ENCODE assay signal across 27 cellular contexts in the genomic region with DNA sequence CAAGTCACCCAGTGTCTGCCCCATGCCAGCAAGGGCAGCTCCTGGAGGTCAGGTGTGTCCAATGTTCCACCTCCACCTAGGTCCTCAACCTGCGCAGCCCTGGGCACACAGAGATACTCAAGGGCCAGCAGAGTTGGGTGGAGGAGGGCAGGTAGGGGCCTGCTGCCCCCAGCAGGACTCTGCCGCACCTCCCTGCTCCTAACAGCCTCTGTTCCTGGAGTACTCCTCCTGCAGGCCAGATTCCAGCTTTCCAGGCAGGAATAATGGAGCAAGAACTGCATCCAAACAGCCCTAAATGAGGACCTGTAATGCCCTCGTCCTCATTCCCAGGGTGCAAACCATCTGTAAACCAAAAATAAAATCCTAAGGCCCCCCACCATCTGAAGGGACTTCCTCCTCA. TPM values are rescaled to one million over a fixed set of nuclear protein-coding genes. Genes with fewer than 3 reads are reported as not detected.
A peak's percentile ranks its signal among the peaks of the same experiment; 100 is the strongest.
DNase-seq lines count a peak whose midpoint lies in the region; ATAC-seq, FAIRE-seq and TF ChIP-seq lines count a peak whose summit lies in the region.
"Had no signal": no experiment of that assay in that cellular context is flagged by ENCODE, and none has a peak within 500 bp of the region (broad histone marks: within the 10 kb centered on the region; RNA-seq: fewer than 3 reads in every experiment).

No MANE protein-coding gene starts in this region.

- H3K4ac ChIP-seq in IMR-90 (ENCODE audit: low read depth, low read length) = no peak overlapping the region
- no peak overlapping the region for H3K4ac ChIP-seq in H1 (replicated peaks; ENCODE audit: insufficient read length, low read depth, low read length)

- TF ChIP-seq RAD21 in IMR-90 (IDR thresholded peaks at IDR 0.05; ENCODE audit: low read length) (0 out of 2 replicates have a peak, but pooled peaks have one; percentile 4), H1 (IDR thresholded peaks at IDR 0.05 in 1 of 2, conservative IDR thresholded peaks at IDR 0.05 in 1 of 2; ENCODE audit: low read depth in 2 of 2, low read length in 2 of 2) (peak; percentile 37 to 53)

- intact Hi-C loops in Caco-2 (cut with micrococcal nuclease; ENCODE audit: unreplicated experiment) (loop anchor here (1.0 to 5.0 kb wide), 5 partner anchors 22 to 347 kb away; a partner anchor contains a TSS), IMR-90 (cut with micrococcal nuclease) (loop anchor here (1.0 to 5.0 kb wide), 5 partner anchors 45 to 347 kb away; a partner anchor contains a TSS), breast epithelium (cut with DNase I; ENCODE audit: low total_unique reads) (no loop called here)

- H3K9ac ChIP-seq in IMR-90 (ENCODE audit: low read depth, low read length) (no peak overlapping the region), H1 (replicated peaks in 1 of 4; ENCODE audit: extremely low read depth in 1 of 4, low read depth in 3 of 4, low read length in 3 of 4) (no peak overlapping the region), mucosa of rectum (ENCODE audit: low read depth in 1 of 2, low read length in 2 of 2) (peak overlapping the region; percentile 41 to 63)

- H4K91ac ChIP-seq in IMR-90 (ENCODE audit: insufficient read depth, low read depth, low read length) = no peak overlapping the region
- H4K91ac ChIP-seq in H1 (replicated peaks; ENCODE audit: insufficient read length, low read length) = no peak overlapping the region

- H3K4me3 ChIP-seq in Caco-2 (ENCODE audit: low read depth, low read length) (no peak overlapping the region), IMR-90 (ENCODE audit: insufficient read depth, low read depth, low read length) (no peak overlapping the region), H1 (ENCODE audit: extremely low read depth in 1 of 4, insufficient read depth in 2 of 4, low read depth in 3 of 4, low read length in 4 of 4) (no peak overlapping the region), mucosa of rectum (ENCODE audit: low read length in 2 of 2) (no peak overlapping the region), breast epithelium (no peak overlapping the region)
- no peak overlapping the region for H3K4me3 ChIP-seq in CD8-positive, alpha-beta memory T cell (ENCODE audit: low read length)
- H3K4me3 ChIP-seq: psoas muscle, SJSA1, skin epidermis, suprapubic skin, vagina had no signal

- no peak for ATAC-seq in IMR-90 (ENCODE audit: low read depth)
- ATAC-seq in GM19452 (IDR thresholded peaks at IDR 0.05; ENCODE audit: unreplicated experiment) = no peak
- ATAC-seq: activated CD8-positive, alpha-beta memory T cell treated with anti-CD3 and anti-CD28 coated beads, Interleukin-2, amount 10 ng/mL, durations not matched to agents 7 days and 5 days; effector memory CD8-positive, alpha-beta T cell had no signal

- DNase-seq in Caco-2 = no peak
- DNase-seq in IMR-90 = no peak
- DNase-seq in H1 (ENCODE audit: low read depth in 1 of 2, low spot score in 2 of 2) = no peak
- no peak for DNase-seq in breast epithelium (ENCODE audit: low spot score in 2 of 2)
- no peak for DNase-seq in H54 (ENCODE audit: insufficient read length, low spot score)
- DNase-seq in CD8-positive, alpha-beta memory T cell = no peak
- DNase-seq: activated CD4-positive, alpha-beta T cell treated with anti-CD3 and anti-CD28 coated beads for 48 hours; activated CD8-positive, alpha-beta memory T cell treated with anti-CD3 and anti-CD28 coated beads, Interleukin-2, amount 10 ng/mL, durations not matched to agents 7 days and 5 days; anterior cingulate cortex; cerebellar nuclear complex; effector memory CD8-positive, alpha-beta T cell; left cardiac atrium; NCI-H1105 treated with DMSO at 0.1 percent for 48 hours; NCI-H2081; NCI-H446 treated with DMSO at 0.1 percent for 48 hours; NK-92 treated with Interleukin-12 subunit alpha and Interleukin-12 subunit beta, amount 100 ng/mL, for 24 hours; psoas muscle; stimulated activated CD4-positive, alpha-beta T cell treated with anti-CD3 and anti-CD28 coated beads, Interleukin-1b, Interleukin-23, amount 100 ng/mL, for 48 hours; T-helper 1 cell had no signal

- H3K36me3 ChIP-seq in Caco-2 (ENCODE audit: control insufficient read depth, insufficient read depth, low read length) = no peaks in the 10 kb centered on the region
- H3K36me3 ChIP-seq in IMR-90 (ENCODE audit: control insufficient read depth, insufficient read depth, low read length) = no peaks in the 10 kb centered on the region
- H3K36me3 ChIP-seq in H1 (ENCODE audit: control insufficient read depth in 2 of 4, insufficient read depth in 4 of 4, low read length in 3 of 4) = no peaks in the 10 kb centered on the region
- peaks cover 7 to 19% of the 10 kb centered on the region in 2 donors for H3K36me3 ChIP-seq in mucosa of rectum (ENCODE audit: control insufficient read depth in 2 of 2, insufficient read depth in 2 of 2, low read length in 2 of 2)
- H3K36me3 ChIP-seq in breast epithelium = no peaks in the 10 kb centered on the region
- no peaks in the 10 kb centered on the region for H3K36me3 ChIP-seq in CD8-positive, alpha-beta memory T cell (ENCODE audit: insufficient read depth, low read length)
- H3K36me3 ChIP-seq: SJSA1, suprapubic skin, vagina had no signal

- BruUV-seq in Caco-2 (replicated peaks; lab: Mats Ljungman, UMichigan) = no TSS peak
- BruUV-seq in IMR-90 (replicated peaks; lab: Mats Ljungman, UMichigan) = no TSS peak

- no peak for TF ChIP-seq EP300 in H1 (IDR thresholded peaks at IDR 0.05; ENCODE audit: borderline replicate concordance in 1 of 2, low read depth in 2 of 2, low read length in 2 of 2)

- H4K20me1 ChIP-seq in IMR-90 (ENCODE audit: insufficient read depth, low read length) = no peaks in the 10 kb centered on the region
- H4K20me1 ChIP-seq in H1 (replicated peaks in 1 of 2; ENCODE audit: control insufficient read depth in 1 of 2, insufficient read depth in 2 of 2, low read length in 2 of 2) = no peaks in the 10 kb centered on the region

- H2BK15ac ChIP-seq in IMR-90 (ENCODE audit: low read depth, low read length) (no peak overlapping the region), H1 (ENCODE audit: low read length) (no peak overlapping the region; the same call in 1 of the 2 replicates)

- H3K56ac ChIP-seq in IMR-90 (ENCODE audit: extremely low read depth, insufficient read depth, low read length) (no peak overlapping the region), H1 (replicated peaks; ENCODE audit: insufficient read length, low read depth, low read length) (no peak overlapping the region)

- H2AFZ ChIP-seq in IMR-90 (replicated peaks; ENCODE audit: low read length, poor library complexity) = no peak overlapping the region
- no peak overlapping the region for H2AFZ ChIP-seq in H1 (ENCODE audit: low read length)

- in situ Hi-C loops in IMR-90 (cut with MboI; ENCODE audit: low sequenced_read_pairs) = loop anchor here (5.0 kb wide), 1 partner anchor 345 kb away; no protein-coding TSS in a partner anchor

- H2BK5ac ChIP-seq in IMR-90 (ENCODE audit: low read depth, low read length, poor library complexity, severe bottlenecking) = no peak overlapping the region
- H2BK5ac ChIP-seq in H1 (ENCODE audit: low read depth, low read length) = no peak overlapping the region

- TF ChIP-seq CTCF in Caco-2 (IDR thresholded peaks at IDR 0.05; ENCODE audit: insufficient read depth in 1 of 2, low read depth in 1 of 2, low read length in 1 of 2, severe bottlenecking in 1 of 2, unreplicated experiment in 1 of 2) (no peak), IMR-90 (conservative IDR thresholded peaks at IDR 0.05; ENCODE audit: low read depth, low read length) (no peak), H1 (IDR thresholded peaks at IDR 0.05; ENCODE audit: control extremely low read depth in 1 of 3, insufficient read depth in 1 of 3, low read depth in 1 of 3, low read length in 3 of 3) (peak; percentile 30 to 60 (median 42)), breast epithelium (IDR thresholded peaks at IDR 0.05) (no peak)

- H3K27me3 ChIP-seq in Caco-2 (replicated peaks; ENCODE audit: control insufficient read depth, insufficient read depth, low read length) (no peaks in the 10 kb centered on the region), IMR-90 (ENCODE audit: control insufficient read depth, insufficient read depth, low read length) (peaks cover 17% of the 10 kb centered on the region), H1 (replicated peaks in 1 of 4; ENCODE audit: control insufficient read depth in 3 of 4, extremely low read depth in 1 of 4, insufficient read depth in 3 of 4, low read length in 3 of 4) (no peaks in the 10 kb centered on the region), mucosa of rectum (ENCODE audit: control insufficient read depth in 2 of 2, insufficient read depth in 2 of 2, low read length in 2 of 2) (no peaks in the 10 kb centered on the region), breast epithelium (no peaks in the 10 kb centered on the region)
- no peaks in the 10 kb centered on the region for H3K27me3 ChIP-seq in CD8-positive, alpha-beta memory T cell (ENCODE audit: insufficient read depth, low read length, poor library complexity, severe bottlenecking)
- H3K27me3 ChIP-seq: SJSA1, suprapubic skin, vagina had no signal

- H3K27ac ChIP-seq in IMR-90 (ENCODE audit: insufficient read depth, low read length) (no peak overlapping the region), H1 (ENCODE audit: low read depth, low read length) (no peak overlapping the region), mucosa of rectum (ENCODE audit: low read depth in 2 of 2, low read length in 2 of 2) (peak overlapping the region; percentile 90 to 95), breast epithelium (no peak overlapping the region)
- H3K27ac ChIP-seq in CD8-positive, alpha-beta memory T cell (ENCODE audit: low read depth, low read length) = no peak overlapping the region
- H3K27ac ChIP-seq: psoas muscle, skin epidermis, suprapubic skin, vagina had no signal

- H4K8ac ChIP-seq in IMR-90 (ENCODE audit: low read depth in 2 of 2, low read length in 2 of 2) (no peak overlapping the region), H1 (ENCODE audit: extremely low read depth, insufficient read depth, low read length) (no peak overlapping the region)

- H3K4me1 Mint-ChIP-seq in Caco-2 (ENCODE audit: low read depth, unreplicated experiment) = peaks cover 5% of the 10 kb centered on the region
- H3K4me1 Mint-ChIP-seq in CD8-positive, alpha-beta memory T cell = peaks cover 0 to 3% (median 2%) of the 10 kb centered on the region in 3 donors
- H3K4me1 Mint-ChIP-seq: activated CD8-positive, alpha-beta memory T cell treated with anti-CD3 and anti-CD28 coated beads, Interleukin-2, amount 10 ng/mL, durations not matched to agents 7 days and 5 days; activated naive CD4-positive, alpha-beta T cell treated with anti-CD3 and anti-CD28 coated beads, Interleukin-2, amount 50 U/mL, for 24 hours had no signal

- POLR2A ChIA-PET in Caco-2 (lab: Charles Lee) (no interaction called here), IMR-90 (lab: Charles Lee; ENCODE audit: unreplicated experiment) (no interaction called here), H1 (lab: Charles Lee; ENCODE audit: partially characterized antibody) (interaction anchor here (1.5 kb wide), 1 partner anchor 296 kb away, joined by 3 read pairs; no protein-coding TSS in a partner anchor)
- POLR2A ChIA-PET in CD8-positive, alpha-beta memory T cell (lab: Charles Lee) = no interaction called here

- TF ChIP-seq POLR2A in IMR-90 (IDR thresholded peaks at IDR 0.05; ENCODE audit: low read depth, low read length) (no peak), H1 (IDR thresholded peaks at IDR 0.05; ENCODE audit: control extremely low read depth in 1 of 2, low read depth in 2 of 2, low read length in 2 of 2) (no peak), breast epithelium (IDR thresholded peaks at IDR 0.05) (no peak), H54 (IDR thresholded peaks at IDR 0.05; ENCODE audit: low read depth, low read length) (no peak)

- H2AK5ac ChIP-seq in IMR-90 (ENCODE audit: low read depth, low read length) = no peak overlapping the region
- no peak overlapping the region for H2AK5ac ChIP-seq in H1 (ENCODE audit: low read depth, low read length)

- no peaks in the 10 kb centered on the region for H3K79me1 ChIP-seq in IMR-90 (ENCODE audit: low read depth in 1 of 2, low read length in 2 of 2)
- no peaks in the 10 kb centered on the region for H3K79me1 ChIP-seq in H1 (ENCODE audit: low read depth, low read length)

- H3K4me2 ChIP-seq in IMR-90 (ENCODE audit: low read depth, low read length) = no peak overlapping the region
- no peak overlapping the region for H3K4me2 ChIP-seq in H1 (ENCODE audit: insufficient read depth in 1 of 2, low read depth in 2 of 2, low read length in 2 of 2)

- H3K4me3 Mint-ChIP-seq in Caco-2 (ENCODE audit: unreplicated experiment) = no peak overlapping the region
- peak overlapping the region in 1 of 7 donors; percentile 49 for H3K4me3 Mint-ChIP-seq in CD8-positive, alpha-beta memory T cell
- H3K4me3 Mint-ChIP-seq: activated CD8-positive, alpha-beta memory T cell treated with anti-CD3 and anti-CD28 coated beads, Interleukin-2, amount 10 ng/mL, durations not matched to agents 7 days and 5 days; activated naive CD4-positive, alpha-beta T cell treated with anti-CD3 and anti-CD28 coated beads, Interleukin-2, amount 50 U/mL, for 24 hours; activated T-helper 1 cell treated with anti-CD3 and anti-CD28 coated beads, Interleukin-12 subunit alpha, Interleukin-12 subunit beta, Interleukin-2, Interleukin-4 antibody, amounts not matched to agents 30 ng/mL and 10 ng/mL and 1 ng/mL, durations not matched to agents 14 hours and 24 hours and 36 hours; effector memory CD8-positive, alpha-beta T cell had no signal

- H3K79me2 ChIP-seq in H1 (ENCODE audit: control insufficient read depth in 1 of 2, insufficient read depth in 2 of 2, low read length in 2 of 2) = no peaks in the 10 kb centered on the region

- no peaks in the 10 kb centered on the region for H3K23me2 ChIP-seq in H1 (ENCODE audit: low read depth, low read length)

- no peaks in the 10 kb centered on the region for H3K27me3 Mint-ChIP-seq in Caco-2 (ENCODE audit: insufficient read depth, unreplicated experiment)
- peaks cover 1 to 3% of the 10 kb centered on the region in 2 donors for H3K27me3 Mint-ChIP-seq in CD8-positive, alpha-beta memory T cell
- H3K27me3 Mint-ChIP-seq: activated CD8-positive, alpha-beta memory T cell treated with anti-CD3 and anti-CD28 coated beads, Interleukin-2, amount 10 ng/mL, durations not matched to agents 7 days and 5 days; activated naive CD4-positive, alpha-beta T cell treated with anti-CD3 and anti-CD28 coated beads, Interleukin-2, amount 50 U/mL, for 24 hours had no signal

- FAIRE-seq in H1 (lab: Jason Lieb, UNC) (no peak), H54 (lab: Jason Lieb, UNC) (no peak)

- H3K9me3 ChIP-seq in Caco-2 (no peaks in the 10 kb centered on the region), IMR-90 (ENCODE audit: control insufficient read depth, insufficient read depth, low read length) (no peaks in the 10 kb centered on the region), H1 (ENCODE audit: insufficient read depth in 2 of 2, low read depth in 1 of 2, low read length in 1 of 2) (no peaks in the 10 kb centered on the region), mucosa of rectum (ENCODE audit: control insufficient read depth in 2 of 2, low read length in 2 of 2) (no peaks in the 10 kb centered on the region), breast epithelium (no peaks in the 10 kb centered on the region)
- H3K9me3 ChIP-seq in CD8-positive, alpha-beta memory T cell (ENCODE audit: low read length) = no peaks in the 10 kb centered on the region
- H3K9me3 ChIP-seq: psoas muscle, SJSA1, suprapubic skin, vagina had no signal

- WGBS in IMR-90 (ENCODE audit: extremely low coverage in 2 of 2, insufficient read length in 1 of 2), 2 experiments = 71% methylated on average over 1 of the region's 3 CpGs; no CpG with 5 or more reads in 1 of the 2 experiments
- WGBS in H1 (ENCODE audit: extremely low coverage in 1 of 2, insufficient coverage in 1 of 2, insufficient read length in 1 of 2, insufficient replicate concordance in 2 of 2, low coverage in 1 of 2, low lambda C conversion rate in 2 of 2, missing lambda C conversion rate in 1 of 2), 2 experiments = 83% methylated on average over 3 of the region's 3 CpGs; no CpG with 5 or more reads in 1 of the 2 experiments

- H2BK120ac ChIP-seq in IMR-90 (ENCODE audit: low read depth, low read length) = no peak overlapping the region
- no peak overlapping the region for H2BK120ac ChIP-seq in H1 (replicated peaks; ENCODE audit: low read depth, low read length)

- H4K5ac ChIP-seq in IMR-90 (ENCODE audit: low read depth, low read length) (no peak overlapping the region), H1 (ENCODE audit: insufficient read length, low read depth, low read length) (no peak overlapping the region)

- CTCF ChIA-PET in Caco-2 (lab: Charles Lee) (interaction anchor here (1.4 kb wide), 1 partner anchor 46 kb away, joined by 8 read pairs; no protein-coding TSS in a partner anchor), IMR-90 (lab: Yijun Ruan, JAX) (interaction anchor here (0.8 to 2.1 kb wide), 9 partner anchors 11 to 355 kb away, joined by 3 to 19 read pairs (median 4); no protein-coding TSS in a partner anchor), H1 (lab: Charles Lee; ENCODE audit: partially characterized antibody) (interaction anchor here (1.0 to 10.0 kb wide), 35 partner anchors 10 to 572 kb away, joined by 3 to 157 read pairs (median 6); a partner anchor contains a TSS)
- CTCF ChIA-PET in CD8-positive, alpha-beta memory T cell (lab: Charles Lee) = interaction anchor here (0.8 to 5.5 kb wide), 16 partner anchors 9 to 1183 kb away, joined by 3 to 100 read pairs (median 4); a partner anchor contains a TSS

- H3K9me1 ChIP-seq in IMR-90 (ENCODE audit: insufficient read depth, low read length) = no peaks in the 10 kb centered on the region

- H3K18ac ChIP-seq in IMR-90 (ENCODE audit: low read depth, low read length) (no peak overlapping the region), H1 (ENCODE audit: extremely low read depth, low read length) (no peak overlapping the region)

- H3K36me3 Mint-ChIP-seq in Caco-2 (ENCODE audit: insufficient read depth, unreplicated experiment) = peaks cover 7% of the 10 kb centered on the region
- no peaks in the 10 kb centered on the region for H3K36me3 Mint-ChIP-seq in CD8-positive, alpha-beta memory T cell
- H3K36me3 Mint-ChIP-seq: activated CD8-positive, alpha-beta memory T cell treated with anti-CD3 and anti-CD28 coated beads, Interleukin-2, amount 10 ng/mL, durations not matched to agents 7 days and 5 days; activated naive CD4-positive, alpha-beta T cell treated with anti-CD3 and anti-CD28 coated beads, Interleukin-2, amount 50 U/mL, for 24 hours had no signal

- H3K14ac ChIP-seq in IMR-90 (replicated peaks; ENCODE audit: low read depth, low read length) (no peak overlapping the region), H1 (ENCODE audit: insufficient read length) (no peak overlapping the region)

- H3K4me1 ChIP-seq in Caco-2 (peaks cover 7% of the 10 kb centered on the region), IMR-90 (ENCODE audit: control insufficient read depth, insufficient read depth, low read length) (no peaks in the 10 kb centered on the region), H1 (replicated peaks in 1 of 4; ENCODE audit: control insufficient read depth in 3 of 4, insufficient read depth in 4 of 4, low read length in 3 of 4) (peaks cover 0 to 9% (median 4%) of the 10 kb centered on the region in 4 experiments; a peak in 6 of 7 replicates), mucosa of rectum (ENCODE audit: control insufficient read depth in 2 of 2, insufficient read depth in 2 of 2, low read length in 2 of 2) (peaks cover 21 to 36% of the 10 kb centered on the region in 2 donors), breast epithelium (no peaks in the 10 kb centered on the region)
- H3K4me1 ChIP-seq in CD8-positive, alpha-beta memory T cell (ENCODE audit: insufficient read depth, low read length) = no peaks in the 10 kb centered on the region
- H3K4me1 ChIP-seq: psoas muscle had no signal

- H3K27ac Mint-ChIP-seq in Caco-2 (ENCODE audit: unreplicated experiment) = peak overlapping the region; percentile 79
- H3K27ac Mint-ChIP-seq in CD8-positive, alpha-beta memory T cell = no peak overlapping the region
- H3K27ac Mint-ChIP-seq: activated CD8-positive, alpha-beta memory T cell treated with anti-CD3 and anti-CD28 coated beads, Interleukin-2, amount 10 ng/mL, durations not matched to agents 7 days and 5 days had no signal

- H2BK20ac ChIP-seq in IMR-90 (ENCODE audit: low read depth, low read length) (no peak overlapping the region), H1 (ENCODE audit: low read length) (no peak overlapping the region)

- no peak overlapping the region for H2AK9ac ChIP-seq in IMR-90 (replicated peaks; ENCODE audit: low read depth, low read length, poor library complexity)

- H3K23ac ChIP-seq in IMR-90 (ENCODE audit: low read depth, low read length) = no peak overlapping the region
- no peak overlapping the region for H3K23ac ChIP-seq in H1 (ENCODE audit: insufficient read length)

- no peaks in the 10 kb centered on the region for H3K9me3 Mint-ChIP-seq in Caco-2 (ENCODE audit: unreplicated experiment)
- H3K9me3 Mint-ChIP-seq in CD8-positive, alpha-beta memory T cell = no peaks in the 10 kb centered on the region
- H3K9me3 Mint-ChIP-seq: activated naive CD4-positive, alpha-beta T cell treated with anti-CD3 and anti-CD28 coated beads, Interleukin-2, amount 50 U/mL, for 24 hours; activated T-helper 1 cell treated with anti-CD3 and anti-CD28 coated beads, Interleukin-12 subunit alpha, Interleukin-12 subunit beta, Interleukin-2, Interleukin-4 antibody, amounts not matched to agents 30 ng/mL and 10 ng/mL and 1 ng/mL, durations not matched to agents 14 hours and 24 hours and 36 hours; effector memory CD8-positive, alpha-beta T cell had no signal

- dilution Hi-C loops in IMR-90 (cut with HindIII; ENCODE audit: low sequenced_read_pairs, unreplicated experiment) = no loop called here

- H2BK12ac ChIP-seq in H1 (ENCODE audit: low read depth, low read length) = peak overlapping the region; percentile 69; the same call in 1 of the 2 replicates

RNA-seq across cellular contexts. Expression of a gene that starts 44.4 kb away (rescaled TPM):
- total RNA-seq in Caco-2 (2022) = 188 and 207 TPM in 2 replicates
- 61.5 and 71.7 TPM in 2 replicates for total RNA-seq in IMR-90 (2012; rRNA removed)
- polyA plus RNA-seq in IMR-90 (2012; rRNA removed) = 19.0 and 24.4 TPM in 2 replicates
- 6.5 and 12.8 TPM in 2 replicates for polyA plus RNA-seq in IMR-90 (2012; cell fraction: cytosol; rRNA removed)
- polyA plus RNA-seq in IMR-90 (2012; cell fraction: nucleus; rRNA removed; ENCODE audit: low replicate concordance) = 2.4 and 15.0 TPM in 2 replicates
- total RNA-seq in H1 (2021; fragmentation: NEBNext Ultra II Directional; extraction: Animal tissue kit (Norgen Biotek cat#: 25700)) = 151 and 152 TPM in 2 replicates
- polyA plus RNA-seq in H1 (2011; rRNA removed) = 42.1 and 63.4 TPM in 2 replicates
- 78.5 TPM for polyA plus RNA-seq in H1 (2011; cell fraction: cytosol; rRNA removed)
- 29.4 TPM for polyA plus RNA-seq in H1 (2011; cell fraction: nucleus; rRNA removed)
- 154 to 191 TPM (median 158 TPM) in 4 replicates for polyA plus RNA-seq in H1 (2012, experiment 1 of 2)
- polyA plus RNA-seq in H1 (2012, experiment 2 of 2) = 29.5 TPM
- 71.3 TPM for polyA plus RNA-seq in H1 (2013, experiment 1 of 2)
- 71.4 TPM for polyA plus RNA-seq in H1 (2013, experiment 2 of 2)
- 66.7 and 74.4 TPM in 2 replicates for polyA minus RNA-seq in H1 (2011; rRNA and poly(A)+ RNA removed)
- polyA minus RNA-seq in H1 (2011; cell fraction: cytosol; rRNA and poly(A)+ RNA removed) = 32.4 TPM
- 27.7 TPM for polyA minus RNA-seq in H1 (2011; cell fraction: nucleus; rRNA and poly(A)+ RNA removed)
- total RNA-seq in breast epithelium = 10 to 100 TPM; 67.9 to 99.5 (median 70.5) TPM
- 10 to 100 TPM; 72.2 to 72.4 TPM for total RNA-seq in CD8-positive, alpha-beta memory T cell
- polyA plus RNA-seq in CD8-positive, alpha-beta memory T cell = 100 TPM

Comparison
In these comparisons a context has a peak if more than half of its experiments do, and no peak if none do; other contexts are left out.
1. CTCF ChIP-seq: peak in H1 (3 of 3); none in Caco-2 (0 of 2), IMR-90 (single experiment) and breast epithelium (0 of 3).
2. H3K27ac ChIP-seq: peak in mucosa of rectum (2 of 2); none in IMR-90 (single experiment), H1 (single experiment), breast epithelium (0 of 2) and CD8-positive, alpha-beta memory T cell (single experiment).
3. H3K9ac ChIP-seq: peak in mucosa of rectum (2 of 2); none in IMR-90 (single experiment) and H1 (0 of 4).